19 cellular contexts compared by ENCODE assay signal in genomic region chr13:42073683-42074082, GRCh38.
"Had no signal": no experiment of that assay in that cellular context is flagged by ENCODE, and none has a peak within 500 bp of the region (broad histone marks: within the 10 kb centered on the region; RNA-seq: fewer than 3 reads in every experiment).

No MANE protein-coding gene starts in this region.

- H3K27ac ChIP-seq: Peyer's patch, RWPE1 had no signal

- H3K27me3 Mint-ChIP-seq: activated naive CD4-positive, alpha-beta T cell treated with anti-CD3 and anti-CD28 coated beads, Interleukin-2, amount 10 ng/mL, durations not matched to agents 7 days and 5 days; activated naive CD8-positive, alpha-beta T cell treated with anti-CD3 and anti-CD28 coated beads for 36 hours had no signal

- H3K4me3 Mint-ChIP-seq: activated naive CD4-positive, alpha-beta T cell treated with anti-CD3 and anti-CD28 coated beads, Interleukin-2, amount 10 ng/mL, durations not matched to agents 7 days and 5 days; activated naive CD8-positive, alpha-beta T cell treated with anti-CD3 and anti-CD28 coated beads for 36 hours; activated T-cell treated with anti-CD3 and anti-CD28 coated beads, Interleukin-2, amount 50 U/mL, for 4 hours; T-helper 1 cell treated with Interleukin-12 subunit alpha and Interleukin-12 subunit beta and Interleukin-4 antibody, amounts not matched to agents 30 μg/mL and 1 μg/mL, for 36 hours had no signal

- H3K27ac Mint-ChIP-seq: activated naive CD4-positive, alpha-beta T cell treated with anti-CD3 and anti-CD28 coated beads, Interleukin-2, amount 10 ng/mL, durations not matched to agents 7 days and 5 days; activated naive CD8-positive, alpha-beta T cell treated with anti-CD3 and anti-CD28 coated beads for 36 hours; T-helper 1 cell treated with Interleukin-12 subunit alpha and Interleukin-12 subunit beta and Interleukin-4 antibody, amounts not matched to agents 30 μg/mL and 1 μg/mL, for 36 hours had no signal

- H3K4me1 ChIP-seq: Peyer's patch had no signal

- DNase-seq: activated CD4-positive, alpha-beta T cell treated with anti-CD3 and anti-CD28 coated beads for 4 hours; activated CD4-positive, alpha-beta T cell treated with anti-CD3 and anti-CD28 coated beads, Interleukin-2, amount 50 U/mL, for 4 hours; activated gamma-delta T cell treated with Interleukin-2 at 50 U/mL for 16 hours; activated naive CD4-positive, alpha-beta T cell treated with anti-CD3 and anti-CD28 coated beads, Interleukin-2, amount 10 ng/mL, durations not matched to agents 7 days and 5 days; activated naive CD8-positive, alpha-beta T cell treated with anti-CD3 and anti-CD28 coated beads for 36 hours; activated T-cell treated with anti-CD3 and anti-CD28 coated beads, Interleukin-2, amount 50 U/mL, for 4 hours; MG63; NCI-H1105; NCI-H1436; NCI-H1694 treated with DMSO at 0.1 percent for 48 hours; NCI-H2029 treated with DMSO at 0.1 percent for 48 hours; NCI-H345; NCI-H510A; Peyer's patch; SHP77 treated with DMSO at 0.1 percent for 48 hours had no signal

- H3K27me3 ChIP-seq: MG63, Peyer's patch had no signal

- H3K9me3 Mint-ChIP-seq: activated naive CD4-positive, alpha-beta T cell treated with anti-CD3 and anti-CD28 coated beads, Interleukin-2, amount 10 ng/mL, durations not matched to agents 7 days and 5 days; activated naive CD8-positive, alpha-beta T cell treated with anti-CD3 and anti-CD28 coated beads for 36 hours; activated T-cell treated with anti-CD3 and anti-CD28 coated beads, Interleukin-2, amount 50 U/mL, for 4 hours; T-helper 1 cell treated with Interleukin-12 subunit alpha and Interleukin-12 subunit beta and Interleukin-4 antibody, amounts not matched to agents 30 μg/mL and 1 μg/mL, for 36 hours had no signal

- H3K36me3 ChIP-seq: MG63, Peyer's patch had no signal

- ATAC-seq: activated CD4-positive, CD25-positive, alpha-beta regulatory T cell treated with anti-CD3 and anti-CD28 coated beads, Interleukin-2, amount 50 U/mL, for 24 hours; activated T-cell treated with anti-CD3 and anti-CD28 coated beads, Interleukin-2, amount 50 U/mL, for 4 hours had no signal

- H3K4me3 ChIP-seq: MG63, Peyer's patch had no signal

- H3K9me3 ChIP-seq: MG63, Peyer's patch had no signal

- FAIRE-seq: bronchial epithelial cell had no signal
